In genomic region chr5:3335301-3335700, GRCh38 we compare ENCODE assay signal across 21 cellular contexts.
"Had no signal": no experiment of that assay in that cellular context is flagged by ENCODE, and none has a peak within 500 bp of the region (broad histone marks: within the 10 kb centered on the region; RNA-seq: fewer than 3 reads in every experiment).

No MANE protein-coding gene starts in this region.

- H3K27me3 ChIP-seq: foreskin keratinocyte, hepatocyte had no signal

- H3K4me1 ChIP-seq: esophagus muscularis mucosa, foreskin keratinocyte, gastroesophageal sphincter, heart left ventricle, left ventricle myocardium inferior, lower lobe of right lung had no signal

- H3K9me3 Mint-ChIP-seq: mesothelial cell of epicardium had no signal

- H3K36me3 Mint-ChIP-seq: immature natural killer cell, mesothelial cell of epicardium had no signal

- H2AFZ ChIP-seq: hepatocyte had no signal

- H3K4me1 Mint-ChIP-seq: immature natural killer cell, mesothelial cell of epicardium had no signal

- H3K27ac ChIP-seq: coronary artery, dorsolateral prefrontal cortex, esophagus muscularis mucosa, foreskin keratinocyte, gastroesophageal sphincter, heart left ventricle, hepatocyte, left ventricle myocardium inferior, lower lobe of right lung had no signal

- H3K27ac Mint-ChIP-seq: immature natural killer cell, mesothelial cell of epicardium had no signal

- H3K4me2 ChIP-seq: hepatocyte had no signal

- H3K9me3 ChIP-seq: esophagus muscularis mucosa, gastroesophageal sphincter, heart left ventricle, left ventricle myocardium inferior, lower lobe of right lung had no signal

- H3K4me3 Mint-ChIP-seq: immature natural killer cell, mesothelial cell of epicardium had no signal

- H3K36me3 ChIP-seq: esophagus muscularis mucosa, gastroesophageal sphincter, heart left ventricle, left ventricle myocardium inferior, lower lobe of right lung had no signal

- DNase-seq: dermis blood vessel endothelial cell; dorsolateral prefrontal cortex; effector CD4-positive, alpha-beta T cell; effector memory CD4-positive, alpha-beta T cell; foreskin keratinocyte; heart left ventricle; hypothalamus; immature natural killer cell; islet precursor cell; kidney; kidney glomerular epithelial cell; left colon; left ventricle myocardium inferior; lower lobe of right lung; mesenchymal stem cell; mucosa of descending colon had no signal

- H3K4me3 ChIP-seq: coronary artery, dorsolateral prefrontal cortex, esophagus muscularis mucosa, gastroesophageal sphincter, heart left ventricle, hepatocyte, left ventricle myocardium inferior, lower lobe of right lung, mucosa of descending colon had no signal
